10 cellular contexts compared by ENCODE assay signal in genomic region chr2:106885981-106886915, GRCh38. TPM values are rescaled to one million over a fixed set of nuclear protein-coding genes. Genes with fewer than 3 reads are reported as not detected.
DNase-seq lines count a peak whose midpoint lies in the region; ATAC-seq, FAIRE-seq and TF ChIP-seq lines count a peak whose summit lies in the region.
"Had no signal": no experiment of that assay in that cellular context is flagged by ENCODE, and none has a peak within 500 bp of the region (broad histone marks: within the 10 kb centered on the region; RNA-seq: fewer than 3 reads in every experiment).

Gene ST6GAL2, minus strand, starts transcription at chr2:106886167. Its CDS starts 42,190 bp downstream, at chr2:106843977.

- POLR2A ChIA-PET in T-cell (lab: Charles Lee), result no interaction called here

- intact Hi-C loops in activated T-helper 1 cell treated with anti-CD3 and anti-CD28 coated beads, Interleukin-12 subunit alpha, Interleukin-12 subunit beta, Interleukin-2, Interleukin-4 antibody, amounts not matched to agents 30 ng/mL and 10 ng/mL and 1 ng/mL, durations not matched to agents 14 hours and 24 hours and 36 hours (cut with micrococcal nuclease), result no loop called here

- peak within 1 kb of the TSS; percentile 30 to 39 for H3K4me3 ChIP-seq in foreskin fibroblast (ENCODE audit: low read depth in 1 of 2, low read length in 2 of 2)

- CTCF ChIA-PET in T-cell (lab: Charles Lee), result interaction anchor here in 1 of 2 donors (0.6 kb wide), 1 partner anchor 10 kb away, joined by 3 read pairs; no protein-coding TSS in a partner anchor

- FAIRE-seq in D721Med (lab: Jason Lieb, UNC), result no peak

- H3K27me3 Mint-ChIP-seq in T-cell, result peaks cover 21 to 28% of the 10 kb centered on the region in 2 donors
- H3K27me3 Mint-ChIP-seq in activated T-helper 1 cell treated with anti-CD3 and anti-CD28 coated beads, Interleukin-12 subunit alpha, Interleukin-12 subunit beta, Interleukin-2, Interleukin-4 antibody, amounts not matched to agents 30 ng/mL and 10 ng/mL and 1 ng/mL, durations not matched to agents 14 hours and 24 hours and 36 hours (ENCODE audit: insufficient read depth), result peaks cover 15% of the 10 kb centered on the region

- H3K4me1 Mint-ChIP-seq in T-cell, result peaks cover 0 to 8% (median 3%) of the 10 kb centered on the region in 3 donors
- no peaks in the 10 kb centered on the region for H3K4me1 Mint-ChIP-seq in activated T-helper 1 cell treated with anti-CD3 and anti-CD28 coated beads, Interleukin-12 subunit alpha, Interleukin-12 subunit beta, Interleukin-2, Interleukin-4 antibody, amounts not matched to agents 30 ng/mL and 10 ng/mL and 1 ng/mL, durations not matched to agents 14 hours and 24 hours and 36 hours (ENCODE audit: low read depth)

- ATAC-seq in GM19467 (IDR thresholded peaks at IDR 0.05; ENCODE audit: unreplicated experiment), result no peak
- no peak for ATAC-seq in T-cell (replicated peaks in 1 of 4)
- ATAC-seq in HG02981 (IDR thresholded peaks at IDR 0.05; ENCODE audit: unreplicated experiment), result no peak

- H3K9me3 Mint-ChIP-seq in T-cell, result no peaks in the 10 kb centered on the region
- H3K9me3 Mint-ChIP-seq in activated T-helper 1 cell treated with anti-CD3 and anti-CD28 coated beads, Interleukin-12 subunit alpha, Interleukin-12 subunit beta, Interleukin-2, Interleukin-4 antibody, amounts not matched to agents 30 ng/mL and 10 ng/mL and 1 ng/mL, durations not matched to agents 14 hours and 24 hours and 36 hours, result no peaks in the 10 kb centered on the region
- H3K9me3 Mint-ChIP-seq: activated naive CD4-positive, alpha-beta T cell treated with anti-CD3 and anti-CD28 coated beads, Interleukin-2, amount 50 U/mL, for 24 hours; stimulated activated naive CD8-positive, alpha-beta T cell treated with anti-CD3 and anti-CD28 coated beads, Interleukin-15, Interleukin-2, amounts not matched to agents 100 ng/mL and 50 ng/mL, for 24 hours had no signal

- peak within 1 kb of the TSS in 1 of 3 donors; percentile 35 for H3K4me3 Mint-ChIP-seq in T-cell
- H3K4me3 Mint-ChIP-seq in activated T-helper 1 cell treated with anti-CD3 and anti-CD28 coated beads, Interleukin-12 subunit alpha, Interleukin-12 subunit beta, Interleukin-2, Interleukin-4 antibody, amounts not matched to agents 30 ng/mL and 10 ng/mL and 1 ng/mL, durations not matched to agents 14 hours and 24 hours and 36 hours, result no peak within 1 kb of the TSS
- H3K4me3 Mint-ChIP-seq: activated naive CD4-positive, alpha-beta T cell treated with anti-CD3 and anti-CD28 coated beads, Interleukin-2, amount 50 U/mL, for 24 hours; stimulated activated naive CD8-positive, alpha-beta T cell treated with anti-CD3 and anti-CD28 coated beads, Interleukin-15, Interleukin-2, amounts not matched to agents 100 ng/mL and 50 ng/mL, for 24 hours had no signal

- DNase-seq in D721Med (ENCODE audit: insufficient read length, low spot score) (peak; percentile 17), NCI-H345 (lab: John Stamatoyannopoulos, UW) (peak; percentile 66), foreskin fibroblast (peak in 1 of 2 donors; percentile 46), occipital lobe (lab: John Stamatoyannopoulos, UW) (peak; percentile 57), T-cell (no peak)
- DNase-seq in activated T-helper 1 cell treated with anti-CD3 and anti-CD28 coated beads, Interleukin-12 subunit alpha, Interleukin-12 subunit beta, Interleukin-2, Interleukin-4 antibody, amounts not matched to agents 30 ng/mL and 10 ng/mL and 1 ng/mL, durations not matched to agents 14 hours and 24 hours and 36 hours (ENCODE audit: low spot score), result no peak

- no peaks in the 10 kb centered on the region for H3K36me3 Mint-ChIP-seq in T-cell
- no peaks in the 10 kb centered on the region for H3K36me3 Mint-ChIP-seq in activated T-helper 1 cell treated with anti-CD3 and anti-CD28 coated beads, Interleukin-12 subunit alpha, Interleukin-12 subunit beta, Interleukin-2, Interleukin-4 antibody, amounts not matched to agents 30 ng/mL and 10 ng/mL and 1 ng/mL, durations not matched to agents 14 hours and 24 hours and 36 hours (ENCODE audit: low read depth)
- H3K36me3 Mint-ChIP-seq: activated naive CD4-positive, alpha-beta T cell treated with anti-CD3 and anti-CD28 coated beads, Interleukin-2, amount 50 U/mL, for 24 hours had no signal

- TF ChIP-seq CTCF in D721Med (IDR thresholded peaks at IDR 0.05; ENCODE audit: insufficient read depth, missing control alignments) (no peak), foreskin fibroblast (IDR thresholded peaks at IDR 0.05; ENCODE audit: low read depth, low read length) (no peak)

- no peak within 1 kb of the TSS for H3K27ac Mint-ChIP-seq in T-cell
- H3K27ac Mint-ChIP-seq in activated T-helper 1 cell treated with anti-CD3 and anti-CD28 coated beads, Interleukin-12 subunit alpha, Interleukin-12 subunit beta, Interleukin-2, Interleukin-4 antibody, amounts not matched to agents 30 ng/mL and 10 ng/mL and 1 ng/mL, durations not matched to agents 14 hours and 24 hours and 36 hours, result no peak within 1 kb of the TSS
- H3K27ac Mint-ChIP-seq: activated naive CD4-positive, alpha-beta T cell treated with anti-CD3 and anti-CD28 coated beads, Interleukin-2, amount 50 U/mL, for 24 hours; stimulated activated naive CD8-positive, alpha-beta T cell treated with anti-CD3 and anti-CD28 coated beads, Interleukin-15, Interleukin-2, amounts not matched to agents 100 ng/mL and 50 ng/mL, for 24 hours had no signal

RNA-seq across cellular contexts. Expression of gene ST6GAL2, which starts in this region (rescaled TPM):
- 148 TPM for total RNA-seq in occipital lobe
- total RNA-seq in T-cell, result 1 to 10 TPM in 1 of 5 donors, under 1 TPM in 1, not detected in 3; 0.10 to 2.4 TPM
- total RNA-seq in activated T-helper 1 cell treated with anti-CD3 and anti-CD28 coated beads, Interleukin-12 subunit alpha, Interleukin-12 subunit beta, Interleukin-2, Interleukin-4 antibody, amounts not matched to agents 30 ng/mL and 10 ng/mL and 1 ng/mL, durations not matched to agents 14 hours and 24 hours and 36 hours, result not detected in 2 replicates

Comparison
In these comparisons a context has a peak if more than half of its experiments do, and no peak if none do; other contexts are left out.
1. RNA of gene ST6GAL2 (total RNA-seq): 148 TPM in occipital lobe (single experiment); 0.10 to 2.4 TPM in T-cell and not detected in activated T-helper 1 cell treated with anti-CD3 and anti-CD28 coated beads, Interleukin-12 subunit alpha, Interleukin-12 subunit beta, Interleukin-2, Interleukin-4 antibody, amounts not matched to agents 30 ng/mL and 10 ng/mL and 1 ng/mL, durations not matched to agents 14 hours and 24 hours and 36 hours; every median in the first group is over 10 times any median in the second.
2. DNase-seq: peak in D721Med (single experiment), NCI-H345 (single experiment) and occipital lobe (single experiment); none in T-cell (0 of 34) and activated T-helper 1 cell treated with anti-CD3 and anti-CD28 coated beads, Interleukin-12 subunit alpha, Interleukin-12 subunit beta, Interleukin-2, Interleukin-4 antibody, amounts not matched to agents 30 ng/mL and 10 ng/mL and 1 ng/mL, durations not matched to agents 14 hours and 24 hours and 36 hours (single experiment).